21 cellular contexts compared by ENCODE assay signal in the genomic region with DNA sequence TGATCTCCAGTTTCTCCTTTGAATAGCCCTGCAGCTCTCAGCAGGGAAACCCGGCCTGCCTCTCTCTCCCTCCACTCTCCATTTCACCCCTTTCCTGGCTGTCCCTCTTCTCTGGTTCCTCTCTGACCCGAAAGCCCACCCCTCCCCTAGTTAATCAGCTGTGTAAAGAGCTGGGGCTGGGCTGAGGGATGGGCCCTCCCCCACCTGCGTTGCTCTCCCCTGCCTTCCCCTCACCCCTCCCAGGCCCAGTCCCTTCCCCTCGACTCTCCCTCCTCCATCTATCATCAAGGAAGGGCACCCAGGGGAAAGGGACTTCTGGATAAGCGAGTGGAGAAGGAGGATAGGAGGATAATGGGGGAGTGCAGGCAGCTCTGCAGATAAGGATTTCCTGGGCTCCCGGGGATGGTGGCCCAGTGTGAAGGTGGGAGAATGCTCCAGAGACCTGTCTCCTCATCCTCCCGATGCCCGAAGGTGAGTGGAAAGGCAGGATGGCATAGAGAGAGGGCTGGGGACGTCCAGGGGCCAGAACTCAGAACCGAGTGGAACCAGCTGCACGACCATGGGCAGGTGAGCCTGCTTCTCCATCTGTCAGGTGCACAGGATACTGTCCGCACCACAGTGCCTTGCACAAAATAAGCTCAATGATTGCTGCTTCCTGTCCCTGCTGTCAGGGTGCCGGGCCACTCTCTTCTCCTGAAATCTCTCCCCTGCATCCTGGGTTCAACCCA. TPM values are rescaled to one million over a fixed set of nuclear protein-coding genes. Genes with fewer than 3 reads are reported as not detected.
A peak's percentile ranks its signal among the peaks of the same experiment; 100 is the strongest.
DNase-seq lines count a peak whose midpoint lies in the region; ATAC-seq, FAIRE-seq and TF ChIP-seq lines count a peak whose summit lies in the region.
"Had no signal": no experiment of that assay in that cellular context is flagged by ENCODE, and none has a peak within 500 bp of the region (broad histone marks: within the 10 kb centered on the region; RNA-seq: fewer than 3 reads in every experiment).

No MANE protein-coding gene starts in this region.

- intact Hi-C loops in natural killer cell (cut with micrococcal nuclease), result no loop called here

- no peaks in the 10 kb centered on the region for H4K20me1 ChIP-seq in SU-DHL-6 (ENCODE audit: low read depth, low read length)

- TF ChIP-seq CTCF in natural killer cell (IDR thresholded peaks at IDR 0.05) (no peak), SU-DHL-6 (IDR thresholded peaks at IDR 0.05; ENCODE audit: insufficient read depth, low read length, poor library complexity, severe bottlenecking) (no peak)

- H3K9me3 Mint-ChIP-seq in natural killer cell treated with Interleukin-12 subunit alpha and Interleukin-12 subunit beta and Interleukin-15 and Interleukin-18, amount 100 ng/mL, for 72 hours, result no peaks in the 10 kb centered on the region
- H3K9me3 Mint-ChIP-seq in natural killer cell, result no peaks in the 10 kb centered on the region
- H3K9me3 Mint-ChIP-seq in stimulated activated naive B cell treated with anti-CD40 and anti-IgM and Interleukin-4, amounts not matched to agents 10 μg/mL and 1 μg/mL and 100 μg/mL, for 72 hours, result no peaks in the 10 kb centered on the region
- H3K9me3 Mint-ChIP-seq: activated naive CD8-positive, alpha-beta T cell treated with anti-CD3 and anti-CD28 coated beads, Interleukin-2, amount 50 U/mL, for 24 hours; neural crest cell; stimulated activated effector memory CD8-positive, alpha-beta T cell treated with anti-CD3 and anti-CD28 coated beads, Interleukin-12 subunit alpha, Interleukin-12 subunit beta, amount 100 ng/mL, for 72 hours had no signal

- DNase-seq in natural killer cell treated with Interleukin-12 subunit alpha and Interleukin-12 subunit beta and Interleukin-15 and Interleukin-18, amount 100 ng/mL, for 72 hours (ENCODE audit: low spot score), result peak; percentile 45
- DNase-seq in natural killer cell, result no peak
- peak; percentile 33 for DNase-seq in iPS-NIHi7 (ENCODE audit: extremely low spot score)
- DNase-seq in left lobe of liver (ENCODE audit: low spot score), result no peak
- DNase-seq in GM12891 (ENCODE audit: insufficient read length, low spot score), result no peak
- DNase-seq in stimulated activated naive B cell treated with anti-CD40 and anti-IgM and Interleukin-4, amounts not matched to agents 10 μg/mL and 1 μg/mL and 100 μg/mL, for 72 hours, result no peak
- DNase-seq: activated gamma-delta T cell, KG1, T1000 had no signal

- H3K4me2 ChIP-seq in SU-DHL-6 (ENCODE audit: low read depth, low read length, poor library complexity, severe bottlenecking), result no peak overlapping the region

- H3K79me2 ChIP-seq in SU-DHL-6 (ENCODE audit: insufficient read depth, low read length), result no peaks in the 10 kb centered on the region

- H3F3A ChIP-seq in SU-DHL-6 (ENCODE audit: insufficient read depth), result peaks cover 9% of the 10 kb centered on the region; the same call in 1 of the 2 replicates

- no peak overlapping the region for H3K9ac ChIP-seq in SU-DHL-6 (ENCODE audit: low read length)

- no peaks in the 10 kb centered on the region for H3K36me3 ChIP-seq in SU-DHL-6 (ENCODE audit: low read length)

- H3K27me3 Mint-ChIP-seq in natural killer cell treated with Interleukin-12 subunit alpha and Interleukin-12 subunit beta and Interleukin-15 and Interleukin-18, amount 100 ng/mL, for 72 hours, result peaks cover 11 to 26% of the 10 kb centered on the region in 2 donors
- peaks cover 14 to 26% of the 10 kb centered on the region in 2 donors for H3K27me3 Mint-ChIP-seq in natural killer cell (ENCODE audit: low read depth in 2 of 2)
- H3K27me3 Mint-ChIP-seq in stimulated activated naive B cell treated with anti-CD40 and anti-IgM and Interleukin-4, amounts not matched to agents 10 μg/mL and 1 μg/mL and 100 μg/mL, for 72 hours, result peaks cover 33 to 41% of the 10 kb centered on the region in 2 donors

- H2AFZ ChIP-seq in SU-DHL-6 (ENCODE audit: low read depth, low read length, severe bottlenecking), result peak overlapping the region; percentile 36

- H3K27ac Mint-ChIP-seq in natural killer cell treated with Interleukin-12 subunit alpha and Interleukin-12 subunit beta and Interleukin-15 and Interleukin-18, amount 100 ng/mL, for 72 hours, result no peak overlapping the region
- H3K27ac Mint-ChIP-seq in natural killer cell, result no peak overlapping the region
- no peak overlapping the region for H3K27ac Mint-ChIP-seq in stimulated activated naive B cell treated with anti-CD40 and anti-IgM and Interleukin-4, amounts not matched to agents 10 μg/mL and 1 μg/mL and 100 μg/mL, for 72 hours
- H3K27ac Mint-ChIP-seq: activated CD8-positive, alpha-beta T cell treated with anti-CD3 and anti-CD28 coated beads, Interleukin-2, amount 10 ng/mL, durations not matched to agents 7 days and 5 days; activated naive CD8-positive, alpha-beta T cell treated with anti-CD3 and anti-CD28 coated beads, Interleukin-2, amount 50 U/mL, for 24 hours; stimulated activated effector memory CD8-positive, alpha-beta T cell treated with anti-CD3 and anti-CD28 coated beads, Interleukin-12 subunit alpha, Interleukin-12 subunit beta, amount 100 ng/mL, for 72 hours had no signal

- H3K9me2 ChIP-seq in SU-DHL-6 (replicated peaks; ENCODE audit: insufficient read depth, low read length), result no peaks in the 10 kb centered on the region

- no peak overlapping the region for H3K27ac ChIP-seq in SU-DHL-6 (ENCODE audit: low read depth, low read length)

- H3K4me3 ChIP-seq in SU-DHL-6 (ENCODE audit: insufficient read depth, low read length, poor library complexity, severe bottlenecking), result no peak overlapping the region

- no peak overlapping the region for H3K4me3 Mint-ChIP-seq in natural killer cell treated with Interleukin-12 subunit alpha and Interleukin-12 subunit beta and Interleukin-15 and Interleukin-18, amount 100 ng/mL, for 72 hours
- H3K4me3 Mint-ChIP-seq in natural killer cell, result no peak overlapping the region
- H3K4me3 Mint-ChIP-seq in stimulated activated naive B cell treated with anti-CD40 and anti-IgM and Interleukin-4, amounts not matched to agents 10 μg/mL and 1 μg/mL and 100 μg/mL, for 72 hours, result no peak overlapping the region
- H3K4me3 Mint-ChIP-seq: activated CD8-positive, alpha-beta T cell treated with anti-CD3 and anti-CD28 coated beads, Interleukin-2, amount 10 ng/mL, durations not matched to agents 7 days and 5 days; activated naive CD8-positive, alpha-beta T cell treated with anti-CD3 and anti-CD28 coated beads, Interleukin-2, amount 50 U/mL, for 24 hours; neural crest cell; stimulated activated effector memory CD8-positive, alpha-beta T cell treated with anti-CD3 and anti-CD28 coated beads, Interleukin-12 subunit alpha, Interleukin-12 subunit beta, amount 100 ng/mL, for 72 hours had no signal

- no peaks in the 10 kb centered on the region for H3K27me3 ChIP-seq in SU-DHL-6 (ENCODE audit: low read length)

- no peaks in the 10 kb centered on the region for H3K4me1 Mint-ChIP-seq in natural killer cell treated with Interleukin-12 subunit alpha and Interleukin-12 subunit beta and Interleukin-15 and Interleukin-18, amount 100 ng/mL, for 72 hours (ENCODE audit: low read depth in 2 of 2)
- no peaks in the 10 kb centered on the region for H3K4me1 Mint-ChIP-seq in natural killer cell
- peaks cover 0 to 4% of the 10 kb centered on the region in 2 donors for H3K4me1 Mint-ChIP-seq in stimulated activated naive B cell treated with anti-CD40 and anti-IgM and Interleukin-4, amounts not matched to agents 10 μg/mL and 1 μg/mL and 100 μg/mL, for 72 hours
- H3K4me1 Mint-ChIP-seq: stimulated activated effector memory CD8-positive, alpha-beta T cell treated with anti-CD3 and anti-CD28 coated beads, Interleukin-12 subunit alpha, Interleukin-12 subunit beta, amount 100 ng/mL, for 72 hours had no signal

- no peak for FAIRE-seq in GM12891 (lab: Jason Lieb, UNC)
- FAIRE-seq: frontal cortex, small intestine had no signal

- no peaks in the 10 kb centered on the region for H3K36me3 Mint-ChIP-seq in natural killer cell treated with Interleukin-12 subunit alpha and Interleukin-12 subunit beta and Interleukin-15 and Interleukin-18, amount 100 ng/mL, for 72 hours
- no peaks in the 10 kb centered on the region for H3K36me3 Mint-ChIP-seq in natural killer cell
- no peaks in the 10 kb centered on the region for H3K36me3 Mint-ChIP-seq in stimulated activated naive B cell treated with anti-CD40 and anti-IgM and Interleukin-4, amounts not matched to agents 10 μg/mL and 1 μg/mL and 100 μg/mL, for 72 hours

- no peak for TF ChIP-seq POLR2A in GM12891 (IDR thresholded peaks at IDR 0.05; ENCODE audit: low read depth, low read length)

- no peak for ATAC-seq in natural killer cell treated with Interleukin-12 subunit alpha and Interleukin-12 subunit beta and Interleukin-15 and Interleukin-18, amount 100 ng/mL, for 72 hours
- ATAC-seq in natural killer cell (no peak), left lobe of liver (no peak), HG02759 (IDR thresholded peaks at IDR 0.05; ENCODE audit: unreplicated experiment) (no peak)
- no peak for ATAC-seq in stimulated activated naive B cell treated with anti-CD40 and anti-IgM and Interleukin-4, amounts not matched to agents 10 μg/mL and 1 μg/mL and 100 μg/mL, for 72 hours (replicated peaks)

- no peaks in the 10 kb centered on the region for H3K9me3 ChIP-seq in SU-DHL-6 (ENCODE audit: insufficient read depth, low read length)

TF ChIP-seq in GM12891, 5 proteins besides CTCF, POLR2A, EP300 and RAD21:
- no peak for TF ChIP-seq POU2F2 (IDR thresholded peaks at IDR 0.05; ENCODE audit: low read depth, low read length)

RNA-seq across cellular contexts. Expression of gene SLC30A3, which starts 12.0 kb away (rescaled TPM):
- not detected for total RNA-seq in natural killer cell treated with Interleukin-12 subunit alpha and Interleukin-12 subunit beta and Interleukin-15 and Interleukin-18, amount 100 ng/mL, for 72 hours
- total RNA-seq in natural killer cell (not detected), left lobe of liver (not detected)
- polyA plus RNA-seq in GM12891 (2012; ENCODE audit: low read depth, missing spikeins), result 0.08 TPM
- total RNA-seq: activated CD8-positive, alpha-beta T cell treated with anti-CD3 and anti-CD28 coated beads, Interleukin-2, amount 10 ng/mL, durations not matched to agents 7 days and 5 days; left colon had no signal

RNA-seq across cellular contexts. Expression of gene DNAJC5G, which starts 24.4 kb away (rescaled TPM):
- total RNA-seq in natural killer cell treated with Interleukin-12 subunit alpha and Interleukin-12 subunit beta and Interleukin-15 and Interleukin-18, amount 100 ng/mL, for 72 hours, result not detected
- total RNA-seq in natural killer cell (not detected), left lobe of liver (not detected)
- polyA plus RNA-seq in GM12891 (2012; ENCODE audit: low read depth, missing spikeins), result not detected
- total RNA-seq: A172; activated CD8-positive, alpha-beta T cell treated with anti-CD3 and anti-CD28 coated beads, Interleukin-2, amount 10 ng/mL, durations not matched to agents 7 days and 5 days; frontal cortex; H4; left colon; neural crest cell had no signal
- polyA plus RNA-seq: BJ, small intestine had no signal

RNA-seq across cellular contexts. Expression of gene TRIM54, which starts 31.4 kb away (rescaled TPM):
- total RNA-seq in natural killer cell treated with Interleukin-12 subunit alpha and Interleukin-12 subunit beta and Interleukin-15 and Interleukin-18, amount 100 ng/mL, for 72 hours, result under 1 TPM; 0.28 to 0.33 TPM
- total RNA-seq in natural killer cell (under 1 TPM in 2 of 3 donors, not detected in 1; 0.18 to 0.21 TPM), left lobe of liver (not detected)
- polyA plus RNA-seq in GM12891 (2012; ENCODE audit: low read depth, missing spikeins), result 0.15 TPM
- total RNA-seq: frontal cortex, neural crest cell had no signal
- polyA plus RNA-seq: BJ had no signal

RNA-seq across cellular contexts. Expression of gene CAD, which starts 33.6 kb away (rescaled TPM):
- total RNA-seq in natural killer cell treated with Interleukin-12 subunit alpha and Interleukin-12 subunit beta and Interleukin-15 and Interleukin-18, amount 100 ng/mL, for 72 hours, result 100 to 1,000 TPM in 1 of 2 donors, 10 to 100 TPM in 1; 50.6 to 175 TPM
- total RNA-seq in natural killer cell, result 10 to 100 TPM; 21.8 to 26.6 (median 24.0) TPM
- total RNA-seq in left lobe of liver, result 14.9 TPM
- polyA plus RNA-seq in GM12891 (2012; ENCODE audit: low read depth, missing spikeins), result 36.2 TPM

RNA-seq across cellular contexts. Expression of gene SLC5A6, which starts 38.7 kb away (rescaled TPM):
- total RNA-seq in natural killer cell treated with Interleukin-12 subunit alpha and Interleukin-12 subunit beta and Interleukin-15 and Interleukin-18, amount 100 ng/mL, for 72 hours, result 100 to 1,000 TPM in 1 of 2 donors, 10 to 100 TPM in 1; 40.7 to 123 TPM
- total RNA-seq in natural killer cell (100 to 1,000 TPM in 1 of 3 donors, 10 to 100 TPM in 2; 86.2 to 102 (median 93.7) TPM), left lobe of liver (72.6 TPM)
- 50.3 TPM for polyA plus RNA-seq in GM12891 (2012; ENCODE audit: low read depth, missing spikeins)

Comparison
In these comparisons a context has a peak if more than half of its experiments do, and no peak if none do; other contexts are left out.
1. DNase-seq: peak in natural killer cell treated with Interleukin-12 subunit alpha and Interleukin-12 subunit beta and Interleukin-15 and Interleukin-18, amount 100 ng/mL, for 72 hours (single experiment) and iPS-NIHi7 (single experiment); none in natural killer cell (single experiment), left lobe of liver (single experiment), GM12891 (single experiment) and stimulated activated naive B cell treated with anti-CD40 and anti-IgM and Interleukin-4, amounts not matched to agents 10 μg/mL and 1 μg/mL and 100 μg/mL, for 72 hours (single experiment).